Comparison of ENCODE assay signal across 8 cellular contexts in the genomic region with DNA sequence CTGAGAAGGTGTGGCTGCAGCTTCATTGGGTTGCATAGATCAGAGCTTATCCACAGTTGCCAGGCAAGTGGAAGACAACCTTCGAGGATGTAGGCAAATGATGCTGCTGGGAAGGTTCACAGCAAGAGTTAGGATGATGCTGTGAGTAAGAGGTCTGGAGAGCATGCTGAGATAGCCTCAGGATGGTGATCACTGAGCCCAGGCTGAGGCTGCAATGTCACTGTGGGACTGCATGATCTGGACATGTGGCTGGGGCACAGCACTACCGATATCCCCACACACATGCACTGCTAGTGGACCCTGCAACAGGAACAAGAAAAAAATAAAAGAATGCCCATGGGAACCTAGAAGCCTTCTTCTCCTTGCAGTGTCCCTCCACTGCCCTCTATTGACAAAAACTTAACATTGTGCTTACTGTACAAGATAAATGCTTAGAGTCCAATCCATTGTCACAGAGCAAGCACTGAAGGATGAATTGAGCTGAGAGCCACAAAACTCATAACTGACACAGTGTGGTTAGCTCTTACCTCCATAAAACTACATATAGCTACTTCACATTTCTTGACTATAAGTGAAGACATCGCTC.
DNase-seq lines count a peak whose midpoint lies in the region; ATAC-seq, FAIRE-seq and TF ChIP-seq lines count a peak whose summit lies in the region.

No MANE protein-coding gene starts in this region.

- H3K79me2 ChIP-seq in OCI-LY3 (ENCODE audit: low read length) (no peaks in the 10 kb centered on the region), H1 (ENCODE audit: control insufficient read depth in 1 of 2, insufficient read depth in 2 of 2, low read length in 2 of 2) (no peaks in the 10 kb centered on the region)

- H2BK20ac ChIP-seq in H1 (ENCODE audit: low read length), result no peak overlapping the region

- H3K23ac ChIP-seq in H1 (ENCODE audit: insufficient read length), result no peak overlapping the region

- H3K4me1 ChIP-seq in OCI-LY3 (ENCODE audit: low read length) (peaks cover 3% of the 10 kb centered on the region; the same call in 1 of the 2 replicates), H1 (replicated peaks in 1 of 4; ENCODE audit: control insufficient read depth in 3 of 4, insufficient read depth in 4 of 4, low read length in 3 of 4) (peaks cover 0 to 2% (median 0%) of the 10 kb centered on the region in 4 experiments; a peak in 1 of 7 replicates)

- H3K27me3 ChIP-seq in OCI-LY3 (ENCODE audit: low read depth, low read length) (no peaks in the 10 kb centered on the region), H1 (replicated peaks in 1 of 4; ENCODE audit: control insufficient read depth in 3 of 4, extremely low read depth in 1 of 4, insufficient read depth in 3 of 4, low read length in 3 of 4) (no peaks in the 10 kb centered on the region)

- TF ChIP-seq EP300 in H1 (IDR thresholded peaks at IDR 0.05; ENCODE audit: borderline replicate concordance in 1 of 2, low read depth in 2 of 2, low read length in 2 of 2), result no peak

- H2BK12ac ChIP-seq in H1 (ENCODE audit: low read depth, low read length), result no peak overlapping the region

- no peaks in the 10 kb centered on the region for H3K9me3 Mint-ChIP-seq in activated naive CD4-positive, alpha-beta T cell treated with anti-CD3 and anti-CD28 coated beads, Interleukin-2, amount 10 ng/mL, durations not matched to agents 7 days and 5 days
- H3K9me3 Mint-ChIP-seq in activated naive CD4-positive, alpha-beta T cell treated with anti-CD3 and anti-CD28 coated beads for 36 hours, result no peaks in the 10 kb centered on the region
- H3K9me3 Mint-ChIP-seq in naive B cell, result peaks cover 0 to 4% (median 0%) of the 10 kb centered on the region in 7 donors

- no peaks in the 10 kb centered on the region for H3K4me1 Mint-ChIP-seq in activated naive CD4-positive, alpha-beta T cell treated with anti-CD3 and anti-CD28 coated beads, Interleukin-2, amount 10 ng/mL, durations not matched to agents 7 days and 5 days
- H3K4me1 Mint-ChIP-seq in activated naive CD4-positive, alpha-beta T cell treated with anti-CD3 and anti-CD28 coated beads for 36 hours (ENCODE audit: low read depth), result peaks cover 3% of the 10 kb centered on the region
- H3K4me1 Mint-ChIP-seq in naive B cell, result peaks cover 0 to 7% (median 6%) of the 10 kb centered on the region in 3 donors

- H3K9me3 ChIP-seq in OCI-LY3 (ENCODE audit: insufficient read depth, low read length) (no peaks in the 10 kb centered on the region), H1 (ENCODE audit: insufficient read depth in 2 of 2, low read depth in 1 of 2, low read length in 1 of 2) (no peaks in the 10 kb centered on the region)

- H3K14ac ChIP-seq in H1 (ENCODE audit: insufficient read length), result no peak overlapping the region

- H3K4me3 ChIP-seq in OCI-LY3 (ENCODE audit: low read length), result no peak overlapping the region
- no peak overlapping the region for H3K4me3 ChIP-seq in H1 (ENCODE audit: extremely low read depth in 1 of 4, insufficient read depth in 2 of 4, low read depth in 3 of 4, low read length in 4 of 4)

- H3K4ac ChIP-seq in H1 (replicated peaks; ENCODE audit: insufficient read length, low read depth, low read length), result no peak overlapping the region

- H3K9ac ChIP-seq in OCI-LY3 (ENCODE audit: low read length), result no peak overlapping the region
- no peak overlapping the region for H3K9ac ChIP-seq in H1 (replicated peaks in 1 of 4; ENCODE audit: extremely low read depth in 1 of 4, low read depth in 3 of 4, low read length in 3 of 4)

- no peaks in the 10 kb centered on the region for H3K79me1 ChIP-seq in H1 (ENCODE audit: low read depth, low read length)

- TF ChIP-seq POLR2A in H1 (IDR thresholded peaks at IDR 0.05; ENCODE audit: control extremely low read depth in 1 of 2, low read depth in 2 of 2, low read length in 2 of 2), result no peak

- intact Hi-C loops in activated naive CD4-positive, alpha-beta T cell treated with anti-CD3 and anti-CD28 coated beads for 36 hours (cut with micrococcal nuclease), result loop anchor here (1.0 to 10.0 kb wide), 2 partner anchors 265 to 949 kb away; no protein-coding TSS in a partner anchor

- no peaks in the 10 kb centered on the region for H3K27me3 Mint-ChIP-seq in activated naive CD4-positive, alpha-beta T cell treated with anti-CD3 and anti-CD28 coated beads, Interleukin-2, amount 10 ng/mL, durations not matched to agents 7 days and 5 days
- H3K27me3 Mint-ChIP-seq in activated naive CD4-positive, alpha-beta T cell treated with anti-CD3 and anti-CD28 coated beads for 36 hours (ENCODE audit: low read depth), result no peaks in the 10 kb centered on the region
- no peaks in the 10 kb centered on the region for H3K27me3 Mint-ChIP-seq in naive B cell

- H3K4me2 ChIP-seq in OCI-LY3 (ENCODE audit: low read length), result no peak overlapping the region
- no peak overlapping the region for H3K4me2 ChIP-seq in H1 (ENCODE audit: insufficient read depth in 1 of 2, low read depth in 2 of 2, low read length in 2 of 2)

- H4K8ac ChIP-seq in H1 (ENCODE audit: extremely low read depth, insufficient read depth, low read length), result no peak overlapping the region

- no peak overlapping the region for H2AK5ac ChIP-seq in H1 (ENCODE audit: low read depth, low read length)

- no peak overlapping the region for H3K27ac Mint-ChIP-seq in activated naive CD4-positive, alpha-beta T cell treated with anti-CD3 and anti-CD28 coated beads, Interleukin-2, amount 10 ng/mL, durations not matched to agents 7 days and 5 days
- H3K27ac Mint-ChIP-seq in activated naive CD4-positive, alpha-beta T cell treated with anti-CD3 and anti-CD28 coated beads for 36 hours, result no peak overlapping the region
- H3K27ac Mint-ChIP-seq in naive B cell, result peak overlapping the region in 2 of 6 donors; percentile 13 to 33

- POLR2A ChIA-PET in H1 (lab: Charles Lee; ENCODE audit: partially characterized antibody), result no interaction called here

- H3K18ac ChIP-seq in H1 (ENCODE audit: extremely low read depth, low read length), result peak overlapping the region; percentile 32; the same call in 1 of the 2 replicates

- TF ChIP-seq RAD21 in H1 (IDR thresholded peaks at IDR 0.05 in 1 of 2, conservative IDR thresholded peaks at IDR 0.05 in 1 of 2; ENCODE audit: low read depth in 2 of 2, low read length in 2 of 2), result peak; percentile 68 to 75

- CTCF ChIA-PET in activated naive CD4-positive, alpha-beta T cell treated with anti-CD3 and anti-CD28 coated beads, Interleukin-2, amount 10 ng/mL, durations not matched to agents 7 days and 5 days (lab: Charles Lee), result interaction anchor here (0.7 to 1.3 kb wide), 6 partner anchors 19 to 951 kb away, joined by 3 to 8 read pairs (median 4); no protein-coding TSS in a partner anchor
- CTCF ChIA-PET in activated naive CD4-positive, alpha-beta T cell treated with anti-CD3 and anti-CD28 coated beads for 36 hours (lab: Charles Lee), result interaction anchor here (0.6 to 1.4 kb wide), 9 partner anchors 12 to 959 kb away, joined by 3 to 8 read pairs (median 3); no protein-coding TSS in a partner anchor
- CTCF ChIA-PET in H1 (lab: Charles Lee; ENCODE audit: partially characterized antibody), result interaction anchor here (0.6 to 2.5 kb wide), 11 partner anchors 19 to 950 kb away, joined by 3 to 9 read pairs (median 4); no protein-coding TSS in a partner anchor

- H3K4me3 Mint-ChIP-seq in activated naive CD4-positive, alpha-beta T cell treated with anti-CD3 and anti-CD28 coated beads, Interleukin-2, amount 10 ng/mL, durations not matched to agents 7 days and 5 days, result no peak overlapping the region
- H3K4me3 Mint-ChIP-seq in activated naive CD4-positive, alpha-beta T cell treated with anti-CD3 and anti-CD28 coated beads for 36 hours, result no peak overlapping the region
- H3K4me3 Mint-ChIP-seq in naive B cell, result no peak overlapping the region

- peak; percentile 19 for DNase-seq in activated naive CD4-positive, alpha-beta T cell treated with anti-CD3 and anti-CD28 coated beads, Interleukin-2, amount 10 ng/mL, durations not matched to agents 7 days and 5 days
- DNase-seq in activated naive CD4-positive, alpha-beta T cell treated with anti-CD3 and anti-CD28 coated beads for 36 hours, result no peak
- DNase-seq in HuH-7.5 (ENCODE audit: low spot score), result peak; percentile 1
- DNase-seq in H1 (ENCODE audit: low read depth in 1 of 2, low spot score in 2 of 2), result no peak
- peak; percentile 42 for DNase-seq in naive B cell
- no peak for DNase-seq in activated naive CD4-positive, alpha-beta T cell treated with Interleukin-2 at 50 U/mL for 16 hours

- H4K20me1 ChIP-seq in OCI-LY3 (ENCODE audit: insufficient read depth, low read length) (no peaks in the 10 kb centered on the region), H1 (replicated peaks in 1 of 2; ENCODE audit: control insufficient read depth in 1 of 2, insufficient read depth in 2 of 2, low read length in 2 of 2) (peaks cover 0 to 1% of the 10 kb centered on the region in 2 experiments)

- 100% methylated on average over 3 of the region's 3 CpGs; no CpG with 5 or more reads in 1 of the 2 experiments for WGBS in H1 (ENCODE audit: extremely low coverage in 1 of 2, insufficient coverage in 1 of 2, insufficient read length in 1 of 2, insufficient replicate concordance in 2 of 2, low coverage in 1 of 2, low lambda C conversion rate in 2 of 2, missing lambda C conversion rate in 1 of 2), 2 experiments

- FAIRE-seq in H1 (lab: Jason Lieb, UNC), result peak; percentile 94

- H2AFZ ChIP-seq in OCI-LY3 (ENCODE audit: low read depth, low read length) (no peak overlapping the region), H1 (ENCODE audit: low read length) (no peak overlapping the region)

- no peak overlapping the region for H2BK5ac ChIP-seq in H1 (ENCODE audit: low read depth, low read length)

- H3K27ac ChIP-seq in OCI-LY3 (ENCODE audit: low read length) (no peak overlapping the region), H1 (ENCODE audit: low read depth, low read length) (no peak overlapping the region)

- H3K56ac ChIP-seq in H1 (replicated peaks; ENCODE audit: insufficient read length, low read depth, low read length), result no peak overlapping the region

- H2BK120ac ChIP-seq in H1 (replicated peaks; ENCODE audit: low read depth, low read length), result no peak overlapping the region

- no peak overlapping the region for H2BK15ac ChIP-seq in H1 (ENCODE audit: low read length)

- TF ChIP-seq CTCF in OCI-LY3 (IDR thresholded peaks at IDR 0.05; ENCODE audit: low read depth, low read length) (peak; percentile 67), H1 (IDR thresholded peaks at IDR 0.05; ENCODE audit: control extremely low read depth in 1 of 3, insufficient read depth in 1 of 3, low read depth in 1 of 3, low read length in 3 of 3) (peak in 2 of 3 experiments; percentile 33 to 54; a peak in 2 of 4 replicates)

- H3K36me3 ChIP-seq in OCI-LY3 (replicated peaks; ENCODE audit: low read depth, low read length), result no peaks in the 10 kb centered on the region
- no peaks in the 10 kb centered on the region for H3K36me3 ChIP-seq in H1 (ENCODE audit: control insufficient read depth in 2 of 4, insufficient read depth in 4 of 4, low read length in 3 of 4)

- H3K36me3 Mint-ChIP-seq in activated naive CD4-positive, alpha-beta T cell treated with anti-CD3 and anti-CD28 coated beads, Interleukin-2, amount 10 ng/mL, durations not matched to agents 7 days and 5 days, result no peaks in the 10 kb centered on the region
- no peaks in the 10 kb centered on the region for H3K36me3 Mint-ChIP-seq in activated naive CD4-positive, alpha-beta T cell treated with anti-CD3 and anti-CD28 coated beads for 36 hours (ENCODE audit: low read depth)
- H3K36me3 Mint-ChIP-seq in naive B cell, result no peaks in the 10 kb centered on the region

- ATAC-seq in GM21526 (IDR thresholded peaks at IDR 0.05; ENCODE audit: low FRiP score, unreplicated experiment) (peak; percentile 93), naive B cell (ENCODE audit: low read depth in 2 of 2) (peak; percentile 63 to 77)

- no peak overlapping the region for H4K91ac ChIP-seq in H1 (replicated peaks; ENCODE audit: insufficient read length, low read length)

- H3K23me2 ChIP-seq in H1 (ENCODE audit: low read depth, low read length), result no peaks in the 10 kb centered on the region

- H4K5ac ChIP-seq in H1 (ENCODE audit: insufficient read length, low read depth, low read length), result no peak overlapping the region

Comparison
In these comparisons a context has a peak if more than half of its experiments do, and no peak if none do; other contexts are left out.
1. DNase-seq: peak in activated naive CD4-positive, alpha-beta T cell treated with anti-CD3 and anti-CD28 coated beads, Interleukin-2, amount 10 ng/mL, durations not matched to agents 7 days and 5 days (single experiment), HuH-7.5 (single experiment) and naive B cell (single experiment); none in activated naive CD4-positive, alpha-beta T cell treated with anti-CD3 and anti-CD28 coated beads for 36 hours (single experiment), H1 (0 of 2) and activated naive CD4-positive, alpha-beta T cell treated with Interleukin-2 at 50 U/mL for 16 hours (single experiment).